ENCODE assay signal across 8 cellular contexts in the genomic region with DNA sequence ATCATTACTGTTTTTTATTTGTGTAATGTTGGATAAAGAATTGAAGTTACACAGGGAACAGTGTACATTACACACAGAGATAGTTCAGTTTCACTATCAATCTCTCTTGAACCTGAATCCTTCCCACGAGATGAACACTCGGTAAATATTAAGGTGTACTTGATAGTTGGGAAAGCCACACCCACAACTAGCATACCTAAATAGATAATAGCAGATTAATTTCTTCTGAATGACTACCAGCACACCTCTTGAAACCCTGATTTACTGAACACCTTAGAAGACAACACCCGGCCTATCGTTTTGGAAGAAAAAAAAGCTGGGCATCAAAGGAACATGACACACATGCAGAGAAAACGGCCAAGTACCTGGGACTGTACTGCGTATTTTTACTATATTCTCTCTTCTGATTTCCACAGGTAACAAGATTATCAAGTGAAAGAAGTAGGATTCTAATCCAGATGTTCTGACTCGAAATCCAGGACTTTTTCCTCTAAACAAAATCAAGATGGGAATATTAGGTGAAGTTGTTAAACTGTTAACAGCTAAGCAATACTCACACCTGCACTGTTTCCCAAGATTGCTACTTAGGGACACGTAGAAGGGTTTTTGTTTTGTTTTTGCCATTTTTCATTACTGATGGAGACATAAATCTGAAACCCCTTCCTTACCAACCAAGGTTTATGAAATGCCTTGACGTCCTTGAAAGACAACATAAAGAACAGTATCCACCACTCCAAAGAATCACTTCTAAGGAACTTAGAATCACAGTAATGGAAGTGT. TPM values are rescaled to one million over a fixed set of nuclear protein-coding genes. Genes with fewer than 3 reads are reported as not detected.
A peak's percentile ranks its signal among the peaks of the same experiment; 100 is the strongest.
DNase-seq lines count a peak whose midpoint lies in the region; ATAC-seq and TF ChIP-seq lines count a peak whose summit lies in the region.

No MANE protein-coding gene starts in this region.

- H3F3A ChIP-seq in GM23338 (replicated peaks; ENCODE audit: low read depth) (no peaks in the 10 kb centered on the region), SU-DHL-6 (ENCODE audit: insufficient read depth) (no peaks in the 10 kb centered on the region)

- H3K9me3 ChIP-seq in SU-DHL-6 (ENCODE audit: insufficient read depth, low read length) = peaks cover 5% of the 10 kb centered on the region; the same call in 1 of the 2 replicates

- H3K9ac ChIP-seq in SU-DHL-6 (ENCODE audit: low read length) = peak overlapping the region; percentile 65

- ATAC-seq in GM23338 (no peak), HG02970 (IDR thresholded peaks at IDR 0.05; ENCODE audit: low FRiP score, unreplicated experiment) (no peak), HG03175 (IDR thresholded peaks at IDR 0.05; ENCODE audit: unreplicated experiment) (no peak), HG03439 (IDR thresholded peaks at IDR 0.05; ENCODE audit: unreplicated experiment) (no peak)

- no peak for TF ChIP-seq CTCF in GM23338 (conservative IDR thresholded peaks at IDR 0.05; ENCODE audit: low read depth in 2 of 2)
- TF ChIP-seq CTCF in SU-DHL-6 (IDR thresholded peaks at IDR 0.05; ENCODE audit: insufficient read depth, low read length, poor library complexity, severe bottlenecking) = no peak
- TF ChIP-seq CTCF in fibroblast of the aortic adventitia (IDR thresholded peaks at IDR 0.05; ENCODE audit: insufficient read depth, low read length) = no peak

- H3K27me3 Mint-ChIP-seq in GM23338 (ENCODE audit: insufficient read depth, low read depth, poor library complexity) = peaks cover 4% of the 10 kb centered on the region

- peaks cover 22% of the 10 kb centered on the region for H3K4me1 Mint-ChIP-seq in GM23338

- peak overlapping the region; percentile 99 for H3K4me3 Mint-ChIP-seq in GM23338

- peak overlapping the region; percentile 99 for H3K27ac Mint-ChIP-seq in GM23338

- H4K20me1 ChIP-seq in GM23338 (replicated peaks; ENCODE audit: insufficient read depth) (0 out of 2 replicates have a peak, but pooled peaks cover 3% of the 10 kb centered on the region), SU-DHL-6 (ENCODE audit: low read depth, low read length) (no peaks in the 10 kb centered on the region)

- H3K36me3 Mint-ChIP-seq in GM23338 (ENCODE audit: low read depth) = peaks cover 24% of the 10 kb centered on the region

- H3K9me2 ChIP-seq in GM23338 (ENCODE audit: insufficient read depth) = no peaks in the 10 kb centered on the region
- no peaks in the 10 kb centered on the region for H3K9me2 ChIP-seq in SU-DHL-6 (replicated peaks; ENCODE audit: insufficient read depth, low read length)

- DNase-seq in GM23338 (ENCODE audit: low spot score) = no peak
- peak; percentile 17 for DNase-seq in fibroblast of the aortic adventitia (ENCODE audit: low read depth)
- peak; percentile 7 for DNase-seq in putamen (ENCODE audit: low spot score)
- no peak for DNase-seq in stimulated activated CD4-positive, alpha-beta T cell treated with anti-CD3 and anti-CD28 coated beads, Interleukin-4, amount 100 ng/mL, for 24 hours

- H3K4me3 ChIP-seq in GM23338 (peak overlapping the region; percentile 84), SU-DHL-6 (ENCODE audit: insufficient read depth, low read length, poor library complexity, severe bottlenecking) (peak overlapping the region; percentile 69), fibroblast of the aortic adventitia (ENCODE audit: low read depth, low read length) (peak overlapping the region; percentile 100)

- H3K27me3 ChIP-seq in GM23338 (ENCODE audit: insufficient read depth) (peaks cover 6% of the 10 kb centered on the region; the same call in 1 of the 2 replicates), SU-DHL-6 (ENCODE audit: low read length) (no peaks in the 10 kb centered on the region)

- H2AFZ ChIP-seq in GM23338 = peak overlapping the region; percentile 75; the same call in 1 of the 2 replicates
- peak overlapping the region; percentile 64 for H2AFZ ChIP-seq in SU-DHL-6 (ENCODE audit: low read depth, low read length, severe bottlenecking)

- H3K27ac ChIP-seq in GM23338 (ENCODE audit: low read depth) (peak overlapping the region; percentile 96), SU-DHL-6 (ENCODE audit: low read depth, low read length) (no peak overlapping the region)

- H3K36me3 ChIP-seq in GM23338 (ENCODE audit: insufficient read depth) (no peaks in the 10 kb centered on the region), SU-DHL-6 (ENCODE audit: low read length) (peaks cover 6% of the 10 kb centered on the region; the same call in 1 of the 2 replicates)

- H3K4me1 ChIP-seq in GM23338 (ENCODE audit: insufficient read depth) = peaks cover 10% of the 10 kb centered on the region

- H3K9me3 Mint-ChIP-seq in GM23338 = peaks cover 15% of the 10 kb centered on the region

- H3K4me2 ChIP-seq in GM23338 (peak overlapping the region; percentile 91), SU-DHL-6 (ENCODE audit: low read depth, low read length, poor library complexity, severe bottlenecking) (peak overlapping the region; percentile 81)

- H3K79me2 ChIP-seq in GM23338 (replicated peaks; ENCODE audit: insufficient read depth) (peaks cover 58% of the 10 kb centered on the region), SU-DHL-6 (ENCODE audit: insufficient read depth, low read length) (no peaks in the 10 kb centered on the region)

TF ChIP-seq in GM23338, 12 proteins besides CTCF, POLR2A, EP300 and RAD21 (continues in another document):
- TF ChIP-seq CREB1 (CRISPR knock-in tag; IDR thresholded peaks at IDR 0.05; ENCODE audit: low read depth) (no peak), JUNB (IDR thresholded peaks at IDR 0.05; ENCODE audit: unreplicated experiment) (no peak), ZNF331 (CRISPR knock-in tag; IDR thresholded peaks at IDR 0.05; ENCODE audit: low read depth) (no peak), EZH2 (IDR thresholded peaks at IDR 0.05; ENCODE audit: low read depth, unreplicated experiment) (no peak), ZNF114 (CRISPR knock-in tag; IDR thresholded peaks at IDR 0.05) (no peak), STAT1 (IDR thresholded peaks at IDR 0.05; ENCODE audit: unreplicated experiment) (no peak), EZH2phosphoT487 (IDR thresholded peaks at IDR 0.05; ENCODE audit: unreplicated experiment) (no peak), NANOG (IDR thresholded peaks at IDR 0.05; ENCODE audit: borderline replicate concordance) (no peak), POLR2AphosphoS5 (IDR thresholded peaks at IDR 0.05; ENCODE audit: low read depth) (no peak)
- TF ChIP-seq, protein P1, sequence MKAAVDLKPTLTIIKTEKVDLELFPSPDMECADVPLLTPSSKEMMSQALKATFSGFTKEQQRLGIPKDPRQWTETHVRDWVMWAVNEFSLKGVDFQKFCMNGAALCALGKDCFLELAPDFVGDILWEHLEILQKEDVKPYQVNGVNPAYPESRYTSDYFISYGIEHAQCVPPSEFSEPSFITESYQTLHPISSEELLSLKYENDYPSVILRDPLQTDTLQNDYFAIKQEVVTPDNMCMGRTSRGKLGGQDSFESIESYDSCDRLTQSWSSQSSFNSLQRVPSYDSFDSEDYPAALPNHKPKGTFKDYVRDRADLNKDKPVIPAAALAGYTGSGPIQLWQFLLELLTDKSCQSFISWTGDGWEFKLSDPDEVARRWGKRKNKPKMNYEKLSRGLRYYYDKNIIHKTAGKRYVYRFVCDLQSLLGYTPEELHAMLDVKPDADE (IDR thresholded peaks at IDR 0.05) = no peak
- TF ChIP-seq, protein P2, sequence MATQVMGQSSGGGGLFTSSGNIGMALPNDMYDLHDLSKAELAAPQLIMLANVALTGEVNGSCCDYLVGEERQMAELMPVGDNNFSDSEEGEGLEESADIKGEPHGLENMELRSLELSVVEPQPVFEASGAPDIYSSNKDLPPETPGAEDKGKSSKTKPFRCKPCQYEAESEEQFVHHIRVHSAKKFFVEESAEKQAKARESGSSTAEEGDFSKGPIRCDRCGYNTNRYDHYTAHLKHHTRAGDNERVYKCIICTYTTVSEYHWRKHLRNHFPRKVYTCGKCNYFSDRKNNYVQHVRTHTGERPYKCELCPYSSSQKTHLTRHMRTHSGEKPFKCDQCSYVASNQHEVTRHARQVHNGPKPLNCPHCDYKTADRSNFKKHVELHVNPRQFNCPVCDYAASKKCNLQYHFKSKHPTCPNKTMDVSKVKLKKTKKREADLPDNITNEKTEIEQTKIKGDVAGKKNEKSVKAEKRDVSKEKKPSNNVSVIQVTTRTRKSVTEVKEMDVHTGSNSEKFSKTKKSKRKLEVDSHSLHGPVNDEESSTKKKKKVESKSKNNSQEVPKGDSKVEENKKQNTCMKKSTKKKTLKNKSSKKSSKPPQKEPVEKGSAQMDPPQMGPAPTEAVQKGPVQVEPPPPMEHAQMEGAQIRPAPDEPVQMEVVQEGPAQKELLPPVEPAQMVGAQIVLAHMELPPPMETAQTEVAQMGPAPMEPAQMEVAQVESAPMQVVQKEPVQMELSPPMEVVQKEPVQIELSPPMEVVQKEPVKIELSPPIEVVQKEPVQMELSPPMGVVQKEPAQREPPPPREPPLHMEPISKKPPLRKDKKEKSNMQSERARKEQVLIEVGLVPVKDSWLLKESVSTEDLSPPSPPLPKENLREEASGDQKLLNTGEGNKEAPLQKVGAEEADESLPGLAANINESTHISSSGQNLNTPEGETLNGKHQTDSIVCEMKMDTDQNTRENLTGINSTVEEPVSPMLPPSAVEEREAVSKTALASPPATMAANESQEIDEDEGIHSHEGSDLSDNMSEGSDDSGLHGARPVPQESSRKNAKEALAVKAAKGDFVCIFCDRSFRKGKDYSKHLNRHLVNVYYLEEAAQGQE (IDR thresholded peaks at IDR 0.05; ENCODE audit: unreplicated experiment) = no peak

RNA-seq across cellular contexts. Expression of a gene that starts 1.0 kb away (rescaled TPM):
- 23.5 and 24.2 TPM in 2 replicates for total RNA-seq in GM23338 (2014; rRNA removed; shearing (Covaris generic))
- polyA plus RNA-seq in GM23338 (2016; fragmentation: Nextera tagmentation; extraction: Ambion mirVana) = 32.6 and 50.7 TPM in 2 replicates
- total RNA-seq in fibroblast of the aortic adventitia (ENCODE audit: low replicate concordance) = 14.6 and 28.9 TPM in 2 replicates

RNA-seq across cellular contexts. Expression of a gene that starts 6.2 kb away (rescaled TPM):
- total RNA-seq in GM23338 (2014; rRNA removed; shearing (Covaris generic)) = 1.5 and 1.7 TPM in 2 replicates
- 0.52 and 0.64 TPM in 2 replicates for polyA plus RNA-seq in GM23338 (2016; fragmentation: Nextera tagmentation; extraction: Ambion mirVana)
- total RNA-seq in fibroblast of the aortic adventitia (ENCODE audit: low replicate concordance) = 0.25 and 0.45 TPM in 2 replicates

Comparison
In these comparisons a context has a peak if more than half of its experiments do, and no peak if none do; other contexts are left out.
1. DNase-seq: peak in fibroblast of the aortic adventitia (single experiment) and putamen (single experiment); none in GM23338 (single experiment) and stimulated activated CD4-positive, alpha-beta T cell treated with anti-CD3 and anti-CD28 coated beads, Interleukin-4, amount 100 ng/mL, for 24 hours (single experiment).
2. Peak in every context shown above with its lines, with median percentiles within 50 percentile points of each other: H3K4me3 ChIP-seq.